28 cellular contexts compared by ENCODE assay signal in the genomic region with DNA sequence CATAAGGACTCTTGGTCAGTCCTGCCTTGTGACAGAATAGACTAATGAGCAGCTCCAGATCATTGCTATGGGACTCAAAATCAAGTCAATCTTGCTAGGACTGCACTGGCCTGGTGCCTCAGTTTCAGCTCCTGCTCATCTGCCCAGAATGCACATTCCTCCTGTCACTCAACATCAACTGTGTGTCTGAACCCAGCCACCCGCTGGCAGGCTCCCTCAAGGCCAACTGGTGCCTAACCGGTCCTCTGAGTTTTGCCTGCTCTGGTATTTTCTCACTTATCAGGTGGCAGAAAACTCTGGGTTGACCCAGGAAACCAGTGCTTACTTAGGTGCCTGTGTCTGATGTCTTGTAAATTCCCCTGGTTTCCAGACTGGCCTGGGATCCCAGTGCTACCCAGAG.
"Had no signal": no experiment of that assay in that cellular context is flagged by ENCODE, and none has a peak within 500 bp of the region (broad histone marks: within the 10 kb centered on the region; RNA-seq: fewer than 3 reads in every experiment).

No MANE protein-coding gene starts in this region.

- H3K27me3 ChIP-seq: esophagus muscularis mucosa, gastroesophageal sphincter, hepatocyte, left lung, neutrophil, pancreas, sigmoid colon, tibial nerve, vagina had no signal

- DNase-seq: dermis blood vessel endothelial cell; effector memory CD4-positive, alpha-beta T cell; foreskin keratinocyte; heart left ventricle; left cardiac atrium; left lung; mesenchymal stem cell; mucosa of descending colon; naive B cell; pancreas; right cardiac atrium; stimulated activated CD4-positive, alpha-beta T cell treated with anti-CD3 and anti-CD28 coated beads, Interleukin-2, amount 100 ng/mL, for 24 hours; stimulated activated CD4-positive, alpha-beta T cell treated with anti-CD3 and anti-CD28 coated beads, Interleukin-4, amount 100 ng/mL, for 24 hours; stimulated activated naive CD8-positive, alpha-beta T cell treated with anti-CD3 and anti-CD28 coated beads, Interleukin-15, Interleukin-2, amounts not matched to agents 100 U/mL and 50 U/mL, for 24 hours had no signal

- H3K4me3 Mint-ChIP-seq: mesothelial cell of epicardium; naive B cell; natural killer cell treated with Interleukin-12 subunit alpha and Interleukin-12 subunit beta and Interleukin-15 and Interleukin-18, amount 100 ng/mL, for 72 hours; neural crest cell; stimulated activated memory B cell treated with anti-CD40 and anti-IgM and Interleukin-4, amounts not matched to agents 10 μg/mL and 1 μg/mL and 100 μg/mL, for 72 hours had no signal

- H3K36me3 ChIP-seq: esophagus muscularis mucosa, gastroesophageal sphincter, heart left ventricle, left lung, neutrophil, pancreas, sigmoid colon, thoracic aorta, tibial nerve, vagina had no signal

- ATAC-seq: foreskin keratinocyte; gastroesophageal sphincter; left cardiac atrium; left lung; mucosa of descending colon; natural killer cell treated with Interleukin-12 subunit alpha and Interleukin-12 subunit beta and Interleukin-15 and Interleukin-18, amount 100 ng/mL, for 72 hours; stimulated activated memory B cell treated with anti-CD40 and anti-IgM and Interleukin-4, amounts not matched to agents 10 μg/mL and 1 μg/mL and 100 μg/mL, for 72 hours; stimulated activated naive CD8-positive, alpha-beta T cell treated with anti-CD3 and anti-CD28 coated beads, Interleukin-15, Interleukin-2, amounts not matched to agents 100 U/mL and 50 U/mL, for 24 hours had no signal

- H3K27ac Mint-ChIP-seq: mesothelial cell of epicardium; naive B cell; natural killer cell treated with Interleukin-12 subunit alpha and Interleukin-12 subunit beta and Interleukin-15 and Interleukin-18, amount 100 ng/mL, for 72 hours; progenitor cell of endocrine pancreas; stimulated activated memory B cell treated with anti-CD40 and anti-IgM and Interleukin-4, amounts not matched to agents 10 μg/mL and 1 μg/mL and 100 μg/mL, for 72 hours had no signal

- H3K9me3 Mint-ChIP-seq: naive B cell; natural killer cell treated with Interleukin-12 subunit alpha and Interleukin-12 subunit beta and Interleukin-15 and Interleukin-18, amount 100 ng/mL, for 72 hours; neural crest cell; stimulated activated memory B cell treated with anti-CD40 and anti-IgM and Interleukin-4, amounts not matched to agents 10 μg/mL and 1 μg/mL and 100 μg/mL, for 72 hours had no signal

- H3K27ac ChIP-seq: coronary artery, esophagus muscularis mucosa, foreskin keratinocyte, gastroesophageal sphincter, heart left ventricle, hepatocyte, left lung, neutrophil, pancreas, sigmoid colon, thoracic aorta, tibial nerve, vagina had no signal

- H3K4me1 ChIP-seq: foreskin keratinocyte, gastroesophageal sphincter, heart left ventricle, left lung, pancreas, sigmoid colon, tibial nerve, vagina had no signal

- H3K4me1 Mint-ChIP-seq: naive B cell; stimulated activated memory B cell treated with anti-CD40 and anti-IgM and Interleukin-4, amounts not matched to agents 10 μg/mL and 1 μg/mL and 100 μg/mL, for 72 hours had no signal

- H3K36me3 Mint-ChIP-seq: mesothelial cell of epicardium; naive B cell; natural killer cell treated with Interleukin-12 subunit alpha and Interleukin-12 subunit beta and Interleukin-15 and Interleukin-18, amount 100 ng/mL, for 72 hours; stimulated activated memory B cell treated with anti-CD40 and anti-IgM and Interleukin-4, amounts not matched to agents 10 μg/mL and 1 μg/mL and 100 μg/mL, for 72 hours had no signal

- H3K9me3 ChIP-seq: esophagus muscularis mucosa, gastroesophageal sphincter, heart left ventricle, left lung, mucosa of descending colon, neutrophil, pancreas, sigmoid colon, thoracic aorta, tibial nerve, vagina had no signal

- H3K4me3 ChIP-seq: coronary artery, esophagus muscularis mucosa, gastroesophageal sphincter, heart left ventricle, hepatocyte, left lung, mucosa of descending colon, pancreas, sigmoid colon, thoracic aorta, tibial nerve, vagina had no signal
